Comparison of ENCODE assay signal across 24 cellular contexts in genomic region chrX:129108936-129109335, GRCh38.
DNase-seq lines count a peak whose midpoint lies in the region; ATAC-seq, FAIRE-seq and TF ChIP-seq lines count a peak whose summit lies in the region.
"Had no signal": no experiment of that assay in that cellular context is flagged by ENCODE, and none has a peak within 500 bp of the region (broad histone marks: within the 10 kb centered on the region; RNA-seq: fewer than 3 reads in every experiment).

No MANE protein-coding gene starts in this region.

- FAIRE-seq in H1 (lab: Jason Lieb, UNC): peak; percentile 36
- FAIRE-seq: GM12892 had no signal

- H3K79me2 ChIP-seq in H1 (ENCODE audit: control insufficient read depth in 1 of 2, insufficient read depth in 2 of 2, low read length in 2 of 2): no peaks in the 10 kb centered on the region

- no peak overlapping the region for H2AFZ ChIP-seq in H1 (ENCODE audit: low read length)

- POLR2A ChIA-PET in H1 (lab: Charles Lee; ENCODE audit: partially characterized antibody): interaction anchor here (0.8 to 1.6 kb wide), 3 partner anchors 8 to 17 kb away, joined by 3 to 6 read pairs (median 3); no protein-coding TSS in a partner anchor

- TF ChIP-seq CTCF in H1 (IDR thresholded peaks at IDR 0.05; ENCODE audit: control extremely low read depth in 1 of 3, insufficient read depth in 1 of 3, low read depth in 1 of 3, low read length in 3 of 3): no peak

- H3K4ac ChIP-seq in H1 (replicated peaks; ENCODE audit: insufficient read length, low read depth, low read length): no peak overlapping the region

- no peak overlapping the region for H3K18ac ChIP-seq in H1 (ENCODE audit: extremely low read depth, low read length)

- H2BK12ac ChIP-seq in H1 (ENCODE audit: low read depth, low read length): no peak overlapping the region

- H3K23ac ChIP-seq in H1 (ENCODE audit: insufficient read length): no peak overlapping the region

- H3K4me2 ChIP-seq in H1 (ENCODE audit: insufficient read depth in 1 of 2, low read depth in 2 of 2, low read length in 2 of 2): no peak overlapping the region

- H2BK15ac ChIP-seq in H1 (ENCODE audit: low read length): no peak overlapping the region

- DNase-seq in DMS79 (lab: John Stamatoyannopoulos, UW) (peak; percentile 69), NCI-H1930 (lab: John Stamatoyannopoulos, UW) (peak; percentile 78 to 82), NCI-H510A treated with DMSO at 0.1 percent for 48 hours (lab: John Stamatoyannopoulos, UW) (peak; percentile 47), H1 (ENCODE audit: low read depth in 1 of 2, low spot score in 2 of 2) (no peak), LoVo (ENCODE audit: low spot score) (no peak)
- no peak for DNase-seq in activated naive CD4-positive, alpha-beta T cell treated with anti-CD3 and anti-CD28 coated beads, Interleukin-2, amount 50 U/mL, for 72 hours (ENCODE audit: low spot score in 2 of 2)
- DNase-seq: activated CD4-positive, alpha-beta memory T cell treated with anti-CD3 and anti-CD28 coated beads for 36 hours; activated CD8-positive, alpha-beta memory T cell treated with anti-CD3 and anti-CD28 coated beads, Interleukin-2, amount 50 U/mL, for 48 hours; aorta; CD8-positive, alpha-beta T cell; dorsolateral prefrontal cortex; EL; IMR-90; left lung; naive B cell; NK-92 treated with Interleukin-12 subunit alpha and Interleukin-12 subunit beta, amount 100 ng/mL, for 24 hours; T-cell had no signal

- H3K4me1 ChIP-seq in H1 (replicated peaks in 1 of 4; ENCODE audit: control insufficient read depth in 3 of 4, insufficient read depth in 4 of 4, low read length in 3 of 4): 0 out of 7 replicates have a peak, but pooled peaks cover 0 to 2% (median 0%) of the 10 kb centered on the region in 4 experiments
- H3K4me1 ChIP-seq: left lung had no signal

- no peak overlapping the region for H4K91ac ChIP-seq in H1 (replicated peaks; ENCODE audit: insufficient read length, low read length)

- no peaks in the 10 kb centered on the region for H3K9me3 ChIP-seq in H1 (ENCODE audit: insufficient read depth in 2 of 2, low read depth in 1 of 2, low read length in 1 of 2)
- H3K9me3 ChIP-seq: left lung had no signal

- no peak for TF ChIP-seq RAD21 in H1 (IDR thresholded peaks at IDR 0.05 in 1 of 2, conservative IDR thresholded peaks at IDR 0.05 in 1 of 2; ENCODE audit: low read depth in 2 of 2, low read length in 2 of 2)

- no peak for TF ChIP-seq EP300 in H1 (IDR thresholded peaks at IDR 0.05; ENCODE audit: borderline replicate concordance in 1 of 2, low read depth in 2 of 2, low read length in 2 of 2)

- no peak overlapping the region for H3K56ac ChIP-seq in H1 (replicated peaks; ENCODE audit: insufficient read length, low read depth, low read length)

- no peak overlapping the region for H2AK5ac ChIP-seq in H1 (ENCODE audit: low read depth, low read length)

- CTCF ChIA-PET in H1 (lab: Charles Lee; ENCODE audit: partially characterized antibody): interaction anchor here (0.8 to 1.0 kb wide), 3 partner anchors 9 to 17 kb away, joined by 3 read pairs; no protein-coding TSS in a partner anchor

- no peak for TF ChIP-seq POLR2A in H1 (IDR thresholded peaks at IDR 0.05; ENCODE audit: control extremely low read depth in 1 of 2, low read depth in 2 of 2, low read length in 2 of 2)

- no peak overlapping the region for H2BK20ac ChIP-seq in H1 (ENCODE audit: low read length)

- no peaks in the 10 kb centered on the region for H3K27me3 ChIP-seq in H1 (replicated peaks in 1 of 4; ENCODE audit: control insufficient read depth in 3 of 4, extremely low read depth in 1 of 4, insufficient read depth in 3 of 4, low read length in 3 of 4)
- H3K27me3 ChIP-seq: left lung had no signal

- no peaks in the 10 kb centered on the region for H3K36me3 ChIP-seq in H1 (ENCODE audit: control insufficient read depth in 2 of 4, insufficient read depth in 4 of 4, low read length in 3 of 4)
- H3K36me3 ChIP-seq: left lung had no signal

- H3K4me3 ChIP-seq in H1 (ENCODE audit: extremely low read depth in 1 of 4, insufficient read depth in 2 of 4, low read depth in 3 of 4, low read length in 4 of 4): no peak overlapping the region
- H3K4me3 ChIP-seq: dorsolateral prefrontal cortex, left lung, skin epidermis had no signal

- no peak overlapping the region for H3K27ac Mint-ChIP-seq in activated naive CD4-positive, alpha-beta T cell treated with anti-CD3 and anti-CD28 coated beads, Interleukin-2, amount 50 U/mL, for 72 hours
- H3K27ac Mint-ChIP-seq: activated CD4-positive, alpha-beta memory T cell treated with anti-CD3 and anti-CD28 coated beads for 36 hours; activated naive CD8-positive, alpha-beta T cell; activated T-helper 2 cell treated with anti-CD3 and anti-CD28 coated beads, Interferon-gamma antibody, Interleukin-2, Interleukin-4, amounts not matched to agents 10 μg/mL and 5 μg/mL and 100 μg/mL, durations not matched to agents 14 hours and 24 hours and 36 hours; CD8-positive, alpha-beta T cell; T-cell; type B pancreatic cell had no signal

- H2BK120ac ChIP-seq in H1 (replicated peaks; ENCODE audit: low read depth, low read length): no peak overlapping the region

- H3K79me1 ChIP-seq in H1 (ENCODE audit: low read depth, low read length): no peaks in the 10 kb centered on the region

- no peaks in the 10 kb centered on the region for H3K36me3 Mint-ChIP-seq in activated naive CD4-positive, alpha-beta T cell treated with anti-CD3 and anti-CD28 coated beads, Interleukin-2, amount 50 U/mL, for 72 hours
- H3K36me3 Mint-ChIP-seq: activated CD4-positive, alpha-beta memory T cell treated with anti-CD3 and anti-CD28 coated beads for 36 hours; activated naive CD8-positive, alpha-beta T cell; CD8-positive, alpha-beta T cell; naive B cell; T-cell; type B pancreatic cell had no signal

- no peak overlapping the region for H2BK5ac ChIP-seq in H1 (ENCODE audit: low read depth, low read length)

- 100% methylated on average over 3 of the region's 4 CpGs; no CpG with 5 or more reads in 1 of the 2 experiments for WGBS in H1 (ENCODE audit: extremely low coverage in 1 of 2, insufficient coverage in 1 of 2, insufficient read length in 1 of 2, insufficient replicate concordance in 2 of 2, low coverage in 1 of 2, low lambda C conversion rate in 2 of 2, missing lambda C conversion rate in 1 of 2), 2 experiments

- H3K9me3 Mint-ChIP-seq in activated naive CD4-positive, alpha-beta T cell treated with anti-CD3 and anti-CD28 coated beads, Interleukin-2, amount 50 U/mL, for 72 hours: no peaks in the 10 kb centered on the region
- H3K9me3 Mint-ChIP-seq: activated CD4-positive, alpha-beta memory T cell treated with anti-CD3 and anti-CD28 coated beads for 36 hours; activated T-helper 2 cell treated with anti-CD3 and anti-CD28 coated beads, Interferon-gamma antibody, Interleukin-2, Interleukin-4, amounts not matched to agents 10 μg/mL and 5 μg/mL and 100 μg/mL, durations not matched to agents 14 hours and 24 hours and 36 hours; CD8-positive, alpha-beta T cell; T-cell; type B pancreatic cell had no signal

- H3K14ac ChIP-seq in H1 (ENCODE audit: insufficient read length): no peak overlapping the region

- no peak overlapping the region for H4K5ac ChIP-seq in H1 (ENCODE audit: insufficient read length, low read depth, low read length)

- no peaks in the 10 kb centered on the region for H4K20me1 ChIP-seq in H1 (replicated peaks in 1 of 2; ENCODE audit: control insufficient read depth in 1 of 2, insufficient read depth in 2 of 2, low read length in 2 of 2)

- no peak overlapping the region for H3K9ac ChIP-seq in H1 (replicated peaks in 1 of 4; ENCODE audit: extremely low read depth in 1 of 4, low read depth in 3 of 4, low read length in 3 of 4)

- no peak overlapping the region for H3K27ac ChIP-seq in H1 (ENCODE audit: low read depth, low read length)
- H3K27ac ChIP-seq: dorsolateral prefrontal cortex, left lung, skin epidermis had no signal

- ATAC-seq in activated naive CD4-positive, alpha-beta T cell treated with anti-CD3 and anti-CD28 coated beads, Interleukin-2, amount 50 U/mL, for 72 hours: no peak
- no peak for ATAC-seq in GM18502 (IDR thresholded peaks at IDR 0.05; ENCODE audit: poor library complexity, unreplicated experiment)
- ATAC-seq: activated CD4-positive, CD25-positive, alpha-beta regulatory T cell treated with anti-CD3 and anti-CD28 coated beads, Interleukin-2, amount 50 U/mL, for 24 hours; CD8-positive, alpha-beta T cell; left lung; T-cell had no signal

- no peak overlapping the region for H4K8ac ChIP-seq in H1 (ENCODE audit: extremely low read depth, insufficient read depth, low read length)

- H3K23me2 ChIP-seq in H1 (ENCODE audit: low read depth, low read length): no peaks in the 10 kb centered on the region

TF ChIP-seq in H1, 55 proteins besides CTCF, POLR2A, EP300 and RAD21 (continues in another document):
- TF ChIP-seq NRF1 (IDR thresholded peaks at IDR 0.05; ENCODE audit: low read depth, low read length) (no peak), JUND (IDR thresholded peaks at IDR 0.05; ENCODE audit: low read length) (no peak), EGR1 (IDR thresholded peaks at IDR 0.05; ENCODE audit: borderline replicate concordance, low read depth, low read length) (no peak), TBP (IDR thresholded peaks at IDR 0.05; ENCODE audit: low read depth, low read length) (no peak), CEBPB (IDR thresholded peaks at IDR 0.05; ENCODE audit: low read depth, low read length) (no peak), GTF2F1 (IDR thresholded peaks at IDR 0.05; ENCODE audit: borderline replicate concordance, low read depth, low read length) (no peak), BCL11A (IDR thresholded peaks at IDR 0.05; ENCODE audit: low read depth in 2 of 2, low read length in 2 of 2) (no peak), NANOG (IDR thresholded peaks at IDR 0.05; ENCODE audit: insufficient read depth, low read depth, low read length, poor library complexity, severe bottlenecking) (no peak), SP2 (IDR thresholded peaks at IDR 0.05; ENCODE audit: low read length) (no peak), SUZ12 (IDR thresholded peaks at IDR 0.05; ENCODE audit: low read length) (no peak), USF2 (IDR thresholded peaks at IDR 0.05; ENCODE audit: low read length) (no peak), CHD1 (IDR thresholded peaks at IDR 0.05; ENCODE audit: low read depth, low read length) (no peak), SP1 (IDR thresholded peaks at IDR 0.05; ENCODE audit: low read depth, low read length) (no peak), ATF3 (IDR thresholded peaks at IDR 0.05; ENCODE audit: insufficient read depth, low read depth, low read length) (no peak)

Comparison
In these comparisons a context has a peak if more than half of its experiments do, and no peak if none do; other contexts are left out.
1. DNase-seq: peak in DMS79 (single experiment), NCI-H1930 (2 of 2) and NCI-H510A treated with DMSO at 0.1 percent for 48 hours (single experiment); none in H1 (0 of 2), LoVo (single experiment) and activated naive CD4-positive, alpha-beta T cell treated with anti-CD3 and anti-CD28 coated beads, Interleukin-2, amount 50 U/mL, for 72 hours (0 of 2).